ENCODE assay signal across 17 cellular contexts in the genomic region with DNA sequence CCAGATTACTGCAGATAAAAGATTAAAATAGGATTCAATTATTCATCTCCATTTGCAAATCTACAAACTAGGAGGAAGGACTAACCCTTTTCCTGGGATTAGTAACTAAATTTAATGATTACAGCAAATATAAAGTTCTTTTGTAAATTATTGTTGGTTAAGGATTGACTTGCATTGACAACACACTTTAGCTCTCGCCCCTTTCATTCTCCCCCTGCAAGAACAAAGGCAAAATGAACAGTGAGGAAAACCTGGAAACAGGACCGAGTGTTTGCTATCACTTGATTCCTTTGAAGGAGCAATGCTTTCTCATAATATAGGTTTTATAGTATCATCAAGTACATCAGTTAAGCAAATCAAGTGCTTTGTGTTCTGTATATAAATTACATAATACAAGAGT. TPM values are rescaled to one million over a fixed set of nuclear protein-coding genes. Genes with fewer than 3 reads are reported as not detected.
A peak's percentile ranks its signal among the peaks of the same experiment; 100 is the strongest.
DNase-seq lines count a peak whose midpoint lies in the region; ATAC-seq and FAIRE-seq lines count a peak whose summit lies in the region.
"Had no signal": no experiment of that assay in that cellular context is flagged by ENCODE, and none has a peak within 500 bp of the region (broad histone marks: within the 10 kb centered on the region; RNA-seq: fewer than 3 reads in every experiment).

No MANE protein-coding gene starts in this region.

- FAIRE-seq in frontal cortex (lab: Jason Lieb, UNC) = no peak
- FAIRE-seq: D721Med, GM12878, GM18507, H54 had no signal

- DNase-seq in DMS53 treated with DMSO at 0.1 percent for 48 hours (lab: John Stamatoyannopoulos, UW; ENCODE audit: unreplicated experiment) (peak; percentile 64), NCI-H526 treated with DMSO at 0.1 percent for 48 hours (lab: John Stamatoyannopoulos, UW) (peak; percentile 56), left kidney (ENCODE audit: low read depth, low spot score) (peak; percentile 45), left ventricle myocardium superior (no peak), frontal cortex (ENCODE audit: low spot score in 2 of 2) (no peak), UCSD-AML1 (lab: John Stamatoyannopoulos, UW; ENCODE audit: unreplicated experiment) (no peak)
- no peak for DNase-seq in stimulated activated CD4-positive, alpha-beta T cell treated with anti-CD3 and anti-CD28 coated beads, Interleukin-15, amount 100 ng/mL, for 24 hours
- DNase-seq: BE2C; CD4-positive, alpha-beta memory T cell; COR-L47; DMS153; GM23248 had no signal

- ATAC-seq in left ventricle myocardium superior = no peak
- ATAC-seq: A549, GM12878 had no signal

- intact Hi-C loops in left ventricle myocardium superior (cut with micrococcal nuclease) = no loop called here

RNA-seq across cellular contexts. Expression of gene COX16, which starts 7.4 kb away (rescaled TPM):
- total RNA-seq in left ventricle myocardium superior (27.1 TPM), frontal cortex (53.4 TPM)

RNA-seq across cellular contexts. Expression of gene SYNJ2BP, which starts 50.0 kb away (rescaled TPM):
- 64.0 TPM for total RNA-seq in left ventricle myocardium superior
- total RNA-seq in frontal cortex = 25.3 TPM

Comparison
In these comparisons a context has a peak if more than half of its experiments do, and no peak if none do; other contexts are left out.
1. DNase-seq: peak in DMS53 treated with DMSO at 0.1 percent for 48 hours (single experiment), NCI-H526 treated with DMSO at 0.1 percent for 48 hours (single experiment) and left kidney (single experiment); none in stimulated activated CD4-positive, alpha-beta T cell treated with anti-CD3 and anti-CD28 coated beads, Interleukin-15, amount 100 ng/mL, for 24 hours (single experiment), left ventricle myocardium superior (single experiment), frontal cortex (0 of 2) and UCSD-AML1 (single experiment).